ENCODE assay signal across 1 cellular context in genomic region chr6:150231456-150231855, GRCh38.
TF ChIP-seq lines count a peak whose summit lies in the region.

No MANE protein-coding gene starts in this region.

TF ChIP-seq in HCT116, 20 proteins besides CTCF, POLR2A, EP300 and RAD21 (continued from another document):
- no peak for TF ChIP-seq REST (IDR thresholded peaks at IDR 0.05; ENCODE audit: low read depth)
- TF ChIP-seq FOSL1 (IDR thresholded peaks at IDR 0.05; ENCODE audit: low read depth): no peak
- TF ChIP-seq TCF7L2 (IDR thresholded peaks at IDR 0.05; ENCODE audit: borderline replicate concordance, extremely low read depth, insufficient read depth, insufficient read length): no peak
- no peak for TF ChIP-seq JUND (IDR thresholded peaks at IDR 0.05)
- TF ChIP-seq SRF (IDR thresholded peaks at IDR 0.05; ENCODE audit: low read depth): no peak
- TF ChIP-seq ATF3 (IDR thresholded peaks at IDR 0.05): no peak
- no peak for TF ChIP-seq EZH2 (IDR thresholded peaks at IDR 0.05)
- TF ChIP-seq ZFX (IDR thresholded peaks at IDR 0.05): no peak
- TF ChIP-seq MAX (IDR thresholded peaks at IDR 0.05): no peak
- TF ChIP-seq POLR2AphosphoS5 (IDR thresholded peaks at IDR 0.05; ENCODE audit: low read depth, low read length): no peak
- TF ChIP-seq ZBTB33 (IDR thresholded peaks at IDR 0.05; ENCODE audit: extremely low read depth, insufficient replicate concordance, low read length): no peak
- TF ChIP-seq EZH2phosphoT487 (IDR thresholded peaks at IDR 0.05; ENCODE audit: borderline replicate concordance): no peak
